23 cellular contexts compared by ENCODE assay signal in genomic region chr13:48969685-48970084, GRCh38. TPM values are rescaled to one million over a fixed set of nuclear protein-coding genes. Genes with fewer than 3 reads are reported as not detected.
DNase-seq lines count a peak whose midpoint lies in the region; ATAC-seq, FAIRE-seq and TF ChIP-seq lines count a peak whose summit lies in the region.
"Had no signal": no experiment of that assay in that cellular context is flagged by ENCODE, and none has a peak within 500 bp of the region (broad histone marks: within the 10 kb centered on the region; RNA-seq: fewer than 3 reads in every experiment).

No MANE protein-coding gene starts in this region.

- no peaks in the 10 kb centered on the region for H3K36me3 ChIP-seq in mesenchymal stem cell (ENCODE audit: control insufficient read depth in 1 of 2, insufficient read depth in 2 of 2, low read depth in 1 of 2, low read length in 2 of 2)
- H3K36me3 ChIP-seq: BE2C, BLaER1 had no signal

- WGBS in mesenchymal stem cell = no CpG with 5 or more reads among the region's 1 CpG

- H2BK120ac ChIP-seq in mesenchymal stem cell (ENCODE audit: low read depth, low read length) = no peak overlapping the region

- no peaks in the 10 kb centered on the region for H3K79me1 ChIP-seq in mesenchymal stem cell (replicated peaks; ENCODE audit: low read length, poor library complexity, severe bottlenecking)

- H3K9ac ChIP-seq in mesenchymal stem cell (ENCODE audit: low read length) = no peak overlapping the region
- H3K9ac ChIP-seq: BLaER1 had no signal

- H4K91ac ChIP-seq in mesenchymal stem cell (ENCODE audit: low read length) = no peak overlapping the region

- DNase-seq in SK-N-DZ (ENCODE audit: low spot score) (peak; percentile 57), mesenchymal stem cell (no peak), HTR-8/SVneo (ENCODE audit: insufficient read length, low spot score) (no peak)
- DNase-seq: 8988T; ACHN; BE2C; C1 segment of cervical spinal cord; CD4-positive, alpha-beta memory T cell; CD4-positive, CD25-positive, alpha-beta regulatory T cell; CD8-positive, alpha-beta memory T cell; COR-L47; DMS 273 treated with DMSO at 0.1 percent for 48 hours; DMS153; DMS53; DMS79; DND-41; EL; GDM1 had no signal

- H3K4me3 ChIP-seq in mesenchymal stem cell (ENCODE audit: insufficient read depth in 1 of 2, low read depth in 1 of 2, low read length in 2 of 2) = no peak overlapping the region
- H3K4me3 ChIP-seq: BLaER1, GM12878 had no signal

- no peak overlapping the region for H2AFZ ChIP-seq in mesenchymal stem cell (ENCODE audit: low read depth, low read length)

- peaks cover 44% of the 10 kb centered on the region for H3K9me3 ChIP-seq in mesenchymal stem cell (ENCODE audit: control insufficient read depth, low read length)
- H3K9me3 ChIP-seq: BE2C had no signal

- no peaks in the 10 kb centered on the region for H3K4me1 ChIP-seq in mesenchymal stem cell (ENCODE audit: control insufficient read depth, insufficient read depth, low read depth, low read length)

- no peak overlapping the region for H3K4me2 ChIP-seq in mesenchymal stem cell (ENCODE audit: low read length, poor library complexity, severe bottlenecking)
- H3K4me2 ChIP-seq: BLaER1 had no signal

- H2BK15ac ChIP-seq in mesenchymal stem cell (ENCODE audit: low read depth, poor library complexity, severe bottlenecking) = no peak overlapping the region

- no peaks in the 10 kb centered on the region for H3K27me3 ChIP-seq in mesenchymal stem cell (ENCODE audit: control insufficient read depth in 1 of 2, insufficient read depth in 1 of 2, low read length in 2 of 2)
- H3K27me3 ChIP-seq: BE2C, BLaER1 had no signal

- no peak overlapping the region for H3K27ac ChIP-seq in mesenchymal stem cell (ENCODE audit: low read length, poor library complexity, severe bottlenecking)
- H3K27ac ChIP-seq: BLaER1 had no signal

- H2AK5ac ChIP-seq in mesenchymal stem cell (ENCODE audit: low read length, severe bottlenecking) = no peak overlapping the region

- peak overlapping the region; percentile 31 for H2BK5ac ChIP-seq in mesenchymal stem cell (ENCODE audit: low read depth, low read length, poor library complexity, severe bottlenecking)

- no peak overlapping the region for H3K4ac ChIP-seq in mesenchymal stem cell (ENCODE audit: low read depth in 1 of 2, low read length in 2 of 2)

- H3K18ac ChIP-seq in mesenchymal stem cell (ENCODE audit: low read depth in 1 of 2, low read length in 2 of 2) = no peak overlapping the region

- ATAC-seq in SK-N-SH treated with all-trans-retinoic acid at 6 μM for 48 hours (no peak), GM18907 (IDR thresholded peaks at IDR 0.05; ENCODE audit: unreplicated experiment) (no peak), HG03159 (IDR thresholded peaks at IDR 0.05; ENCODE audit: unreplicated experiment) (no peak)
- ATAC-seq: GM12878 had no signal

- no peak overlapping the region for H3K23ac ChIP-seq in mesenchymal stem cell (ENCODE audit: low read length in 2 of 2)

- H2BK12ac ChIP-seq in mesenchymal stem cell (ENCODE audit: low read length in 2 of 2) = no peak overlapping the region

- no peak overlapping the region for H4K8ac ChIP-seq in mesenchymal stem cell (ENCODE audit: low read length)

- H3K14ac ChIP-seq in mesenchymal stem cell (ENCODE audit: low read length in 2 of 2) = no peak overlapping the region

- no peak for FAIRE-seq in HTR-8/SVneo (lab: Jason Lieb, UNC)

TF ChIP-seq in SK-N-SH treated with all-trans-retinoic acid at 6 μM for 48 hours, 23 proteins besides CTCF, POLR2A, EP300 and RAD21:
- TF ChIP-seq ZNF70 (CRISPR knock-in tag; IDR thresholded peaks at IDR 0.05) = no peak
- 0 out of 2 replicates have a peak, but pooled peaks have one; percentile 21 for TF ChIP-seq ISL1 (CRISPR knock-in tag; IDR thresholded peaks at IDR 0.05)

RNA-seq across cellular contexts. Expression of gene FNDC3A, which starts 6.0 kb away (rescaled TPM):
- 33.0 and 38.8 TPM in 2 replicates for polyA plus RNA-seq in SK-N-DZ (2014; cell fraction: cytosol; rRNA removed)
- polyA plus RNA-seq in SK-N-DZ (2014; cell fraction: nucleus; rRNA removed) = 49.3 and 50.0 TPM in 2 replicates
- 24.7 TPM for polyA plus RNA-seq in mesenchymal stem cell (2013, experiment 1 of 2)
- 24.2 TPM for polyA plus RNA-seq in mesenchymal stem cell (2013, experiment 2 of 2)
